In genomic region chr9:70044450-70045307, GRCh38 we compare ENCODE assay signal across 8 cellular contexts. TPM values are rescaled to one million over a fixed set of nuclear protein-coding genes. Genes with fewer than 3 reads are reported as not detected.
DNase-seq lines count a peak whose midpoint lies in the region; ATAC-seq and TF ChIP-seq lines count a peak whose summit lies in the region.

No MANE protein-coding gene starts in this region.

- H3K27me3 ChIP-seq in H9 (ENCODE audit: insufficient read depth, low read length) (no peaks in the 10 kb centered on the region), adipocyte (replicated peaks; ENCODE audit: control insufficient read depth, insufficient read depth, low read length) (peaks cover 5% of the 10 kb centered on the region), iPS-15b (ENCODE audit: control insufficient read depth, insufficient read depth, low read length) (peaks cover 8% of the 10 kb centered on the region), skeletal muscle satellite cell (ENCODE audit: control insufficient read depth, insufficient read depth, low read length) (no peaks in the 10 kb centered on the region)

- H3K4me1 Mint-ChIP-seq in H9, result peaks cover 29 to 40% of the 10 kb centered on the region in 2 experiments

- H3K9me3 ChIP-seq in H9 (ENCODE audit: control insufficient read depth, low read depth, low read length) (no peaks in the 10 kb centered on the region), adipocyte (ENCODE audit: control insufficient read depth, low read length) (no peaks in the 10 kb centered on the region), iPS-15b (ENCODE audit: control insufficient read depth, insufficient read depth, low read length) (no peaks in the 10 kb centered on the region), skeletal muscle satellite cell (replicated peaks; ENCODE audit: low read length) (no peaks in the 10 kb centered on the region)

- no peak overlapping the region for H4K8ac ChIP-seq in H9 (replicated peaks; ENCODE audit: insufficient read length, low read depth, low read length)

- no peak overlapping the region for H4K91ac ChIP-seq in H9 (ENCODE audit: insufficient read length, low read depth, low read length)

- peaks cover 14% of the 10 kb centered on the region for H3K23me2 ChIP-seq in H9 (ENCODE audit: insufficient read length, low read depth, low read length, poor library complexity, severe bottlenecking)

- H3K36me3 ChIP-seq in adipocyte (ENCODE audit: control insufficient read depth, insufficient read depth, low read length, severe bottlenecking), result no peaks in the 10 kb centered on the region
- H3K36me3 ChIP-seq in iPS-15b (ENCODE audit: control insufficient read depth, insufficient read depth, low read length), result no peaks in the 10 kb centered on the region
- no peaks in the 10 kb centered on the region for H3K36me3 ChIP-seq in skeletal muscle satellite cell (ENCODE audit: insufficient read depth, low read length)

- H4K5ac ChIP-seq in H9 (ENCODE audit: insufficient read length, low read depth, low read length), result no peak overlapping the region

- H3K79me2 ChIP-seq in H9 (ENCODE audit: insufficient read depth, low read length), result no peaks in the 10 kb centered on the region

- H3K27ac ChIP-seq in H9 (ENCODE audit: insufficient read length, low read depth, low read length), result no peak overlapping the region

- TF ChIP-seq CTCF in H9 (conservative IDR thresholded peaks at IDR 0.05), result no peak

- H2BK20ac ChIP-seq in H9 (ENCODE audit: low read depth, low read length, poor library complexity, severe bottlenecking), result no peak overlapping the region

- peak overlapping the region in 1 of 3 experiments; percentile 96; a peak in 3 of 7 replicates for H3K27ac Mint-ChIP-seq in H9

- H3K79me1 ChIP-seq in H9 (ENCODE audit: insufficient read depth, low read depth, low read length, poor library complexity, severe bottlenecking), result no peaks in the 10 kb centered on the region

- no peak overlapping the region for H3T11ph ChIP-seq in H9 (ENCODE audit: low read length)

- no peak overlapping the region for H3K23ac ChIP-seq in H9 (ENCODE audit: insufficient read length, low read depth, low read length)

- H3K9ac ChIP-seq in H9 (ENCODE audit: extremely low read depth, insufficient read length, low read length) (peak overlapping the region; percentile 29), adipocyte (ENCODE audit: low read length) (peak overlapping the region; percentile 76), iPS-15b (ENCODE audit: low read depth, low read length) (peak overlapping the region; percentile 56), skeletal muscle satellite cell (ENCODE audit: low read depth, low read length) (peak overlapping the region; percentile 74)

- peak overlapping the region; percentile 70 for H3K4me2 ChIP-seq in H9 (ENCODE audit: insufficient read depth, insufficient read length, low read length)
- H3K4me2 ChIP-seq in skeletal muscle satellite cell (ENCODE audit: low read length), result peak overlapping the region; percentile 96

- H2AK5ac ChIP-seq in H9 (ENCODE audit: insufficient read length, low read length), result no peak overlapping the region

- no peaks in the 10 kb centered on the region; a peak in 1 of 5 replicates for H3K9me3 Mint-ChIP-seq in H9

- H3K4me3 ChIP-seq in adipocyte (ENCODE audit: low read length) (peak overlapping the region; percentile 82), iPS-15b (ENCODE audit: low read depth, low read length) (peak overlapping the region; percentile 81), skeletal muscle satellite cell (ENCODE audit: low read length) (peak overlapping the region; percentile 82)

- H4K20me1 ChIP-seq in H9 (ENCODE audit: control insufficient read depth, insufficient read depth, insufficient read length), result no peaks in the 10 kb centered on the region

- no peak overlapping the region for H3K18ac ChIP-seq in H9 (ENCODE audit: insufficient read length, low read depth, low read length)

- no CpG with 5 or more reads among the region's 29 CpGs for WGBS in H9 (ENCODE audit: extremely low coverage, insufficient read length, low lambda C conversion rate)

- peak overlapping the region; percentile 70 to 83 for H3K4me3 Mint-ChIP-seq in H9

- peak overlapping the region; percentile 8 for H2BK12ac ChIP-seq in H9 (ENCODE audit: insufficient read length, low read depth, low read length)

- H2BK15ac ChIP-seq in H9 (ENCODE audit: low read depth, low read length), result no peak overlapping the region

- H3K4me1 ChIP-seq in H9 (ENCODE audit: insufficient read depth, low read length) (peaks cover 5% of the 10 kb centered on the region), adipocyte (ENCODE audit: control insufficient read depth, insufficient read depth, low read length) (peaks cover 23% of the 10 kb centered on the region), iPS-15b (ENCODE audit: control insufficient read depth, insufficient read depth, low read length) (peaks cover 10% of the 10 kb centered on the region), skeletal muscle satellite cell (ENCODE audit: control insufficient read depth, insufficient read depth, low read length) (peaks cover 43% of the 10 kb centered on the region)

- no peak overlapping the region for H3K56ac ChIP-seq in H9 (ENCODE audit: insufficient read length, low read depth, low read length)

- peak overlapping the region; percentile 79 for H2AFZ ChIP-seq in H9 (ENCODE audit: low read length)

- no peak for ATAC-seq in HG02938 (IDR thresholded peaks at IDR 0.05; ENCODE audit: unreplicated experiment)
- no peak for ATAC-seq in GM18511 (IDR thresholded peaks at IDR 0.05; ENCODE audit: unreplicated experiment)

- H3K36me3 Mint-ChIP-seq in H9 (ENCODE audit: insufficient read depth in 1 of 3, low read depth in 3 of 3), result no peaks in the 10 kb centered on the region; a peak in 1 of 7 replicates

- H2BK5ac ChIP-seq in H9 (ENCODE audit: insufficient read length, low read length), result no peak overlapping the region

- peak overlapping the region; percentile 4; the same call in 1 of the 2 replicates for H3K14ac ChIP-seq in H9 (ENCODE audit: insufficient read depth, low read length)

- DNase-seq in H9, result peak; percentile 72
- peak; percentile 70 for DNase-seq in adipocyte (ENCODE audit: low read depth)
- DNase-seq in hippocampal formation (lab: John Stamatoyannopoulos, UW), result no peak
- DNase-seq in activated effector memory CD4-positive, alpha-beta T cell treated with anti-CD3 and anti-CD28 coated beads, Interleukin-2, amount 50 U/mL, for 16 hours, result no peak

- H2BK120ac ChIP-seq in H9 (ENCODE audit: low read depth, low read length, poor library complexity, severe bottlenecking), result no peak overlapping the region

- H3K4ac ChIP-seq in H9 (ENCODE audit: low read depth, low read length), result no peak overlapping the region

- peaks cover 27% of the 10 kb centered on the region for H3K27me3 Mint-ChIP-seq in H9 (ENCODE audit: low read depth)

RNA-seq across cellular contexts. Expression of gene MAMDC2, which starts 1.0 kb away (rescaled TPM):
- total RNA-seq in H9 (2021), result 4.6 TPM in 2 replicates
- 1.0 and 9.2 TPM in 2 replicates for total RNA-seq in skeletal muscle satellite cell (2012; rRNA removed)

Comparison
In these comparisons a context has a peak if more than half of its experiments do, and no peak if none do; other contexts are left out.
1. DNase-seq: peak in H9 (single experiment) and adipocyte (single experiment); none in hippocampal formation (0 of 2) and activated effector memory CD4-positive, alpha-beta T cell treated with anti-CD3 and anti-CD28 coated beads, Interleukin-2, amount 50 U/mL, for 16 hours (single experiment).
2. Peak in every context shown above with its lines, with median percentiles within 50 percentile points of each other: H3K9ac ChIP-seq and H3K4me3 ChIP-seq.